ENCODE assay signal across 1 cellular context in genomic region chr11:114152162-114152561, GRCh38.
TF ChIP-seq lines count a peak whose summit lies in the region.

No MANE protein-coding gene starts in this region.

TF ChIP-seq in liver, 16 proteins besides CTCF, POLR2A, EP300 and RAD21 (continued from another document):
- no peak for TF ChIP-seq MAX (IDR thresholded peaks at IDR 0.05)
- TF ChIP-seq FOXA1 (IDR thresholded peaks at IDR 0.05) = no peak
- TF ChIP-seq EGR1 (IDR thresholded peaks at IDR 0.05; ENCODE audit: low read depth in 2 of 2) = no peak
- TF ChIP-seq HNF4A (conservative IDR thresholded peaks at IDR 0.05) = no peak
- no peak for TF ChIP-seq TAF1 (conservative IDR thresholded peaks at IDR 0.05)
- TF ChIP-seq FOXA2 (IDR thresholded peaks at IDR 0.05) = no peak
- no peak for TF ChIP-seq JUND (IDR thresholded peaks at IDR 0.05)
- TF ChIP-seq GABPA (IDR thresholded peaks at IDR 0.05 in 1 of 2, conservative IDR thresholded peaks at IDR 0.05 in 1 of 2) = no peak
- TF ChIP-seq SP1 (IDR thresholded peaks at IDR 0.05) = no peak
- TF ChIP-seq HNF4G (IDR thresholded peaks at IDR 0.05) = no peak
- no peak for TF ChIP-seq REST (IDR thresholded peaks at IDR 0.05)
- no peak for TF ChIP-seq RXRA (IDR thresholded peaks at IDR 0.05)
